8 cellular contexts compared by ENCODE assay signal in genomic region chr11:100687032-100687629, GRCh38. TPM values are rescaled to one million over a fixed set of nuclear protein-coding genes. Genes with fewer than 3 reads are reported as not detected.
DNase-seq lines count a peak whose midpoint lies in the region; ATAC-seq and TF ChIP-seq lines count a peak whose summit lies in the region.

TSS of gene ARHGAP42 (plus strand) at chr11:100687288. CDS start at chr11:100687679, 391 bp downstream.

- H3K27me3 ChIP-seq in HUES64 (ENCODE audit: insufficient read depth, low read length) (no peaks in the 10 kb centered on the region), tibial artery (no peaks in the 10 kb centered on the region)

- DNase-seq in NCI-H1417 (lab: John Stamatoyannopoulos, UW) (peak in 2 of 3 experiments; percentile 78), NCI-H1417 treated with DMSO at 0.1 percent for 48 hours (lab: John Stamatoyannopoulos, UW) (no peak), mucosa of gallbladder (ENCODE audit: low spot score) (peak; percentile 51), tibial artery (peak; percentile 67 to 81)

- intact Hi-C loops in tibial artery (cut with DNase I; ENCODE audit: low total_unique reads): loop anchor here (10.0 kb wide), 1 partner anchor 438 kb away; the partner anchor contains the start of gene PGR

- H3K4me3 ChIP-seq in HUES64 (ENCODE audit: low read length) (peak within 1 kb of the TSS; percentile 89), tibial artery (peak within 1 kb of the TSS; percentile 76 to 82)

- H3K9me3 ChIP-seq in HUES64 (ENCODE audit: insufficient read depth, low read depth, low read length) (no peaks in the 10 kb centered on the region), tibial artery (no peaks in the 10 kb centered on the region)

- ATAC-seq in GM21529 (IDR thresholded peaks at IDR 0.05; ENCODE audit: unreplicated experiment) (peak; percentile 67), esophagus mucosa (peak; percentile 61)

- TF ChIP-seq CTCF in VCaP (conservative IDR thresholded peaks at IDR 0.05) (no peak), tibial artery (IDR thresholded peaks at IDR 0.05) (no peak)

- peak within 1 kb of the TSS; percentile 87 for H3K9ac ChIP-seq in HUES64 (ENCODE audit: low read depth, low read length)

- H3K4me1 ChIP-seq in HUES64 (ENCODE audit: insufficient read depth, low read length): peaks cover 23% of the 10 kb centered on the region
- H3K4me1 ChIP-seq in tibial artery: peaks cover 0 to 47% (median 12%) of the 10 kb centered on the region in 4 donors

- peak within 1 kb of the TSS; percentile 86; the same call in 1 of the 2 replicates for H3K27ac ChIP-seq in HUES64 (ENCODE audit: low read depth, low read length)
- peak within 1 kb of the TSS; percentile 65 for H3K27ac ChIP-seq in VCaP
- H3K27ac ChIP-seq in tibial artery: peak within 1 kb of the TSS; percentile 83 to 89

- no peaks in the 10 kb centered on the region for H3K36me3 ChIP-seq in HUES64 (ENCODE audit: insufficient read depth, low read length)
- no peaks in the 10 kb centered on the region for H3K36me3 ChIP-seq in tibial artery

- under 1% methylated on average over 81 of the region's 81 CpGs for WGBS in HUES64

RNA-seq across cellular contexts. Expression of gene ARHGAP42, which starts in this region (rescaled TPM):
- polyA plus RNA-seq in HUES64 (2013, experiment 1 of 2): 18.6 TPM
- 20.7 TPM for polyA plus RNA-seq in HUES64 (2013, experiment 2 of 2)
- total RNA-seq in esophagus mucosa (4.0 TPM), mucosa of gallbladder (25.1 TPM)
